15 cellular contexts compared by ENCODE assay signal in the genomic region with DNA sequence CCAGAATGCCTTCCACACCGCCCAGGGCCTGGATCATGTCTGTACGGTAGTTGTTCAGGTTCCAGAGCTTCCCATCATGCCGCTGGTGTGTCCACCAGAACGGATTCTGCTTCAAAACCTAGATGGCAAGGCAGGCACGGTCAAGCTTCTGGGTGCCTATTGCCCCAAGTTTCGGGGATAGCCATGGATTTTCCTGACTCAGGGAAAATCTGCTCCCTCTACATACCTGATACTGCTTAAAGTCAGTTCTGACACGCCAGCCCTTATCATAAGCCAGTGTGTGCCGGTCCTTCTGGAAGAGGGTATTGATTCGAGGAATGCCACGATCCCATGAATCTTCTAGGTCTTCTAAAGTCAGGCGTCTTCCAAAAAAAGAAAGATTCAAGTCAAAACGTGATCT.
"Had no signal": no experiment of that assay in that cellular context is flagged by ENCODE, and none has a peak within 500 bp of the region (broad histone marks: within the 10 kb centered on the region; RNA-seq: fewer than 3 reads in every experiment).

No MANE protein-coding gene starts in this region.

- ATAC-seq: activated CD4-positive, CD25-positive, alpha-beta regulatory T cell treated with anti-CD3 and anti-CD28 coated beads, Interleukin-2, amount 50 U/mL, for 24 hours; mucosa of descending colon; natural killer cell had no signal

- H3K27ac ChIP-seq: heart left ventricle, right atrium auricular region, tibial artery, vagina had no signal

- H3K4me3 ChIP-seq: adrenal gland, heart left ventricle, mucosa of descending colon, right atrium auricular region, tibial artery, vagina had no signal

- H3K9me3 ChIP-seq: adrenal gland, heart left ventricle, mucosa of descending colon, right atrium auricular region, tibial artery, vagina had no signal

- DNase-seq: activated naive CD4-positive, alpha-beta T cell treated with anti-CD3 and anti-CD28 coated beads, Interleukin-2, amount 50 U/mL, for 16 hours; activated T-cell treated with anti-CD3 and anti-CD28 coated beads, Interleukin-2, amount 50 U/mL, for 1 hour; adrenal gland; caudate nucleus; cortex of kidney; effector CD8-positive, alpha-beta T cell; mucosa of descending colon; natural killer cell; small intestine; tibial artery had no signal

- H3K4me1 ChIP-seq: adrenal gland, heart left ventricle, right atrium auricular region, tibial artery, vagina had no signal

- H3K9me3 Mint-ChIP-seq: natural killer cell had no signal

- FAIRE-seq: frontal cortex, small intestine had no signal

- H3K4me3 Mint-ChIP-seq: natural killer cell had no signal

- H3K27me3 ChIP-seq: adrenal gland, heart left ventricle, right atrium auricular region, tibial artery, vagina had no signal
